29 cellular contexts compared by ENCODE assay signal in the genomic region with DNA sequence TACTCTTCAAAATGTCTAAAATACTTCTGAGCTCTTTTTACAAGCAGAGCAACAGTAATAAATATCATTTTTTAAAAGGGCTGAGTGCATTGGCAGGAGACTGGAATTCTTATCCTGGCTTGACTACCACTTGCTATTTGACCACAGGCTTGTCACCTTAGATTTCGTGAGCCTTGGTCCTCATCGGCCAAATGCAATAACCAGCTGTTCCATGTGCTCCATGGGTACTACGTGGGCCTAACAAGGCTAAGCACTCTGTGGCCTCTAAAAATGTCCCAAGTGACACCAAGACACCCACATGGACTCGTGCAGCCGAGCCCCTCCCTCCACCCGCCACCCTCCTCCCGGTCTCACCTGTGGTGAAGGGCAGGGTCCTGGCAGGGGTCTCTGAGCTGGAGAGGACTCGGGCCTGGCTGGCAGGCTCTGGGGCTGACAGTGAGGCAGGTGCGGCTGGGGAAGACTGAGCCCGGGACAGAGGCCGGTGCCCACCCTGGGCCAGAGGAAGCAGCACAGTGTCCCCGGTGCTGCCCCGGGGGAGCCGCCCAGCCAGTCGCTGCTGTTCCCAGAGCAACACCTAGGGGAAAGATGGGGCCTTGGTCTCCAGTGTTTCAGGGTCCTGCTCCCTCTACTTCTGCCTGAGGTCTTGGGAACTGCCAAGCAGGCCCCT. TPM values are rescaled to one million over a fixed set of nuclear protein-coding genes. Genes with fewer than 3 reads are reported as not detected.
DNase-seq lines count a peak whose midpoint lies in the region; ATAC-seq and TF ChIP-seq lines count a peak whose summit lies in the region.
"Had no signal": no experiment of that assay in that cellular context is flagged by ENCODE, and none has a peak within 500 bp of the region (broad histone marks: within the 10 kb centered on the region; RNA-seq: fewer than 3 reads in every experiment).

No MANE protein-coding gene starts in this region.

- peaks cover 6 to 88% of the 10 kb centered on the region in 2 donors for H3K36me3 ChIP-seq in psoas muscle (ENCODE audit: insufficient read depth in 1 of 2, low read depth in 1 of 2)

- H3K27me3 ChIP-seq in CD4-positive, alpha-beta T cell (ENCODE audit: control insufficient read depth, insufficient read depth, low read length), result no peaks in the 10 kb centered on the region
- no peaks in the 10 kb centered on the region for H3K27me3 ChIP-seq in psoas muscle (ENCODE audit: insufficient read depth in 3 of 3, low read length in 2 of 3)
- H3K27me3 ChIP-seq: colonic mucosa, neutrophil, upper lobe of left lung had no signal

- no peak overlapping the region for H3K4me3 ChIP-seq in psoas muscle
- H3K4me3 ChIP-seq: colonic mucosa, upper lobe of left lung had no signal

- no peaks in the 10 kb centered on the region for H3K9me3 ChIP-seq in CD4-positive, alpha-beta T cell (ENCODE audit: control insufficient read depth, low read length)
- no peaks in the 10 kb centered on the region for H3K9me3 ChIP-seq in psoas muscle
- H3K9me3 ChIP-seq: colonic mucosa, neutrophil, upper lobe of left lung had no signal

- intact Hi-C loops in CD4-positive, alpha-beta T cell (cut with DNase I, micrococcal nuclease), result no loop called here
- intact Hi-C loops in psoas muscle (cut with DNase I), result no loop called here

- ATAC-seq in activated T-cell treated with anti-CD3 and anti-CD28 coated beads, Interleukin-2, amount 50 U/mL, for 4 hours, result no peak
- no peak for ATAC-seq in CD4-positive, alpha-beta T cell (ENCODE audit: poor library complexity)
- no peak for ATAC-seq in central memory CD8-positive, alpha-beta T cell (replicated peaks; ENCODE audit: extremely low read depth, poor library complexity, severe bottlenecking)
- peak; percentile 53 to 79 (median 74) for ATAC-seq in psoas muscle
- no peak for ATAC-seq in HG02870 (IDR thresholded peaks at IDR 0.05; ENCODE audit: unreplicated experiment)
- ATAC-seq: PC-3, sciatic nerve had no signal

- H3K27ac Mint-ChIP-seq in activated T-cell treated with anti-CD3 and anti-CD28 coated beads, Interleukin-2, amount 50 U/mL, for 24 hours, result peak overlapping the region; percentile 82
- H3K27ac Mint-ChIP-seq in CD4-positive, alpha-beta T cell, result peak overlapping the region; percentile 59
- H3K27ac Mint-ChIP-seq in central memory CD8-positive, alpha-beta T cell (ENCODE audit: low read depth), result peak overlapping the region; percentile 70
- H3K27ac Mint-ChIP-seq: activated CD4-positive, alpha-beta memory T cell treated with anti-CD3 and anti-CD28 coated beads, Interleukin-2, amount 10 ng/mL, durations not matched to agents 7 days and 5 days had no signal

- WGBS in psoas muscle, 3 donors, result 39 to 61% (median 45%) methylated on average over 15 of the region's 15 CpGs

- H3K4me3 Mint-ChIP-seq in activated T-cell treated with anti-CD3 and anti-CD28 coated beads, Interleukin-2, amount 50 U/mL, for 24 hours, result no peak overlapping the region
- H3K4me3 Mint-ChIP-seq in activated T-cell treated with anti-CD3 and anti-CD28 coated beads, Interleukin-2, amount 50 U/mL, for 4 hours, result no peak overlapping the region
- H3K4me3 Mint-ChIP-seq in CD4-positive, alpha-beta T cell, result no peak overlapping the region
- H3K4me3 Mint-ChIP-seq in central memory CD8-positive, alpha-beta T cell, result no peak overlapping the region
- H3K4me3 Mint-ChIP-seq: activated CD4-positive, alpha-beta memory T cell treated with anti-CD3 and anti-CD28 coated beads, Interleukin-2, amount 10 ng/mL, durations not matched to agents 7 days and 5 days; CD14-positive monocyte had no signal

- no peak for DNase-seq in activated T-cell treated with anti-CD3 and anti-CD28 coated beads, Interleukin-2, amount 50 U/mL, for 24 hours
- no peak for DNase-seq in activated T-cell treated with anti-CD3 and anti-CD28 coated beads, Interleukin-2, amount 50 U/mL, for 4 hours
- DNase-seq in CD4-positive, alpha-beta T cell, result no peak
- no peak for DNase-seq in central memory CD8-positive, alpha-beta T cell (ENCODE audit: low spot score in 2 of 2)
- no peak for DNase-seq in psoas muscle
- DNase-seq in NCI-H2227 treated with DMSO at 0.1 percent for 48 hours (lab: John Stamatoyannopoulos, UW), result no peak
- no peak for DNase-seq in stimulated activated CD8-positive, alpha-beta memory T cell treated with anti-CD3 and anti-CD28 coated beads, Interleukin-4, amount 100 ng/mL, for 48 hours
- DNase-seq: activated CD4-positive, alpha-beta memory T cell treated with anti-CD3 and anti-CD28 coated beads, Interleukin-2, amount 10 ng/mL, durations not matched to agents 7 days and 5 days; activated CD4-positive, CD25-positive, alpha-beta regulatory T cell treated with anti-CD3 and anti-CD28 coated beads, Interleukin-2, amount 50 U/mL, for 72 hours; activated gamma-delta T cell treated with Interleukin-2 at 50 U/mL for 16 hours; aorta; Calu3; colonic mucosa; DMS79; effector CD4-positive, alpha-beta T cell; mesendoderm; NCI-H1436; NCI-H345; NCI-H69; PC-3; stimulated activated CD4-positive, alpha-beta T cell treated with anti-CD3 and anti-CD28 coated beads, Interleukin-4, amount 100 ng/mL, for 24 hours; substantia nigra had no signal

- peaks cover 95% of the 10 kb centered on the region for H3K36me3 Mint-ChIP-seq in activated T-cell treated with anti-CD3 and anti-CD28 coated beads, Interleukin-2, amount 50 U/mL, for 24 hours (ENCODE audit: low read depth)
- peaks cover 31% of the 10 kb centered on the region for H3K36me3 Mint-ChIP-seq in activated T-cell treated with anti-CD3 and anti-CD28 coated beads, Interleukin-2, amount 50 U/mL, for 4 hours (ENCODE audit: insufficient read depth)
- peaks cover 75% of the 10 kb centered on the region for H3K36me3 Mint-ChIP-seq in CD4-positive, alpha-beta T cell (ENCODE audit: low read depth)
- peaks cover 41% of the 10 kb centered on the region for H3K36me3 Mint-ChIP-seq in central memory CD8-positive, alpha-beta T cell (ENCODE audit: insufficient read depth)

- H3K9me3 Mint-ChIP-seq in activated T-cell treated with anti-CD3 and anti-CD28 coated beads, Interleukin-2, amount 50 U/mL, for 24 hours, result no peaks in the 10 kb centered on the region
- H3K9me3 Mint-ChIP-seq in activated T-cell treated with anti-CD3 and anti-CD28 coated beads, Interleukin-2, amount 50 U/mL, for 4 hours, result no peaks in the 10 kb centered on the region
- no peaks in the 10 kb centered on the region for H3K9me3 Mint-ChIP-seq in CD4-positive, alpha-beta T cell
- no peaks in the 10 kb centered on the region for H3K9me3 Mint-ChIP-seq in central memory CD8-positive, alpha-beta T cell
- H3K9me3 Mint-ChIP-seq: activated CD4-positive, alpha-beta memory T cell treated with anti-CD3 and anti-CD28 coated beads, Interleukin-2, amount 10 ng/mL, durations not matched to agents 7 days and 5 days had no signal

- peaks cover 12% of the 10 kb centered on the region for H3K4me1 ChIP-seq in psoas muscle
- H3K4me1 ChIP-seq: colonic mucosa had no signal

- no peaks in the 10 kb centered on the region for H3K27me3 Mint-ChIP-seq in activated T-cell treated with anti-CD3 and anti-CD28 coated beads, Interleukin-2, amount 50 U/mL, for 24 hours
- H3K27me3 Mint-ChIP-seq in activated T-cell treated with anti-CD3 and anti-CD28 coated beads, Interleukin-2, amount 50 U/mL, for 4 hours (ENCODE audit: low read depth), result no peaks in the 10 kb centered on the region
- no peaks in the 10 kb centered on the region for H3K27me3 Mint-ChIP-seq in CD4-positive, alpha-beta T cell
- no peaks in the 10 kb centered on the region for H3K27me3 Mint-ChIP-seq in central memory CD8-positive, alpha-beta T cell
- H3K27me3 Mint-ChIP-seq: activated CD4-positive, alpha-beta memory T cell treated with anti-CD3 and anti-CD28 coated beads, Interleukin-2, amount 10 ng/mL, durations not matched to agents 7 days and 5 days had no signal

- CTCF ChIA-PET in CD4-positive, alpha-beta T cell (lab: Charles Lee), result interaction anchor here (0.9 to 1.4 kb wide), 2 partner anchors 14 to 49 kb away, joined by 3 to 4 read pairs; no protein-coding TSS in a partner anchor

- peaks cover 5% of the 10 kb centered on the region for H3K4me1 Mint-ChIP-seq in activated T-cell treated with anti-CD3 and anti-CD28 coated beads, Interleukin-2, amount 50 U/mL, for 24 hours (ENCODE audit: low read depth)
- H3K4me1 Mint-ChIP-seq in activated T-cell treated with anti-CD3 and anti-CD28 coated beads, Interleukin-2, amount 50 U/mL, for 4 hours (ENCODE audit: low read depth), result peaks cover 3% of the 10 kb centered on the region
- peaks cover 5% of the 10 kb centered on the region for H3K4me1 Mint-ChIP-seq in CD4-positive, alpha-beta T cell (ENCODE audit: low read depth)
- H3K4me1 Mint-ChIP-seq in central memory CD8-positive, alpha-beta T cell, result peaks cover 6% of the 10 kb centered on the region
- H3K4me1 Mint-ChIP-seq: CD14-positive monocyte had no signal

- peak overlapping the region; percentile 36 for H3K27ac ChIP-seq in CD4-positive, alpha-beta T cell (ENCODE audit: low read depth, low read length)
- peak overlapping the region; percentile 54 for H3K27ac ChIP-seq in psoas muscle
- H3K27ac ChIP-seq: colonic mucosa, HL-60, KMS-11, neutrophil had no signal

- TF ChIP-seq CTCF in CD4-positive, alpha-beta T cell (IDR thresholded peaks at IDR 0.05), result no peak
- TF ChIP-seq CTCF in psoas muscle (IDR thresholded peaks at IDR 0.05), result no peak

- POLR2A ChIA-PET in CD4-positive, alpha-beta T cell (lab: Charles Lee), result no interaction called here

RNA-seq across cellular contexts. Expression of gene SLC48A1, which starts 20.1 kb away (rescaled TPM):
- total RNA-seq in activated T-cell treated with anti-CD3 and anti-CD28 coated beads, Interleukin-2, amount 50 U/mL, for 4 hours, result 1 to 10 TPM; 4.0 to 5.2 (median 5.0) TPM
- 1 to 10 TPM; 4.5 to 5.8 TPM for total RNA-seq in CD4-positive, alpha-beta T cell
- total RNA-seq in psoas muscle, result 10 to 100 TPM; 21.8 to 28.7 (median 27.3) TPM
- polyA plus RNA-seq in psoas muscle, result 10 to 100 TPM; 12.7 to 23.5 (median 19.6) TPM

RNA-seq across cellular contexts. Expression of gene HDAC7, which starts 26.6 kb away (rescaled TPM):
- 100 to 1,000 TPM; 168 to 199 (median 199) TPM for total RNA-seq in activated T-cell treated with anti-CD3 and anti-CD28 coated beads, Interleukin-2, amount 50 U/mL, for 4 hours
- 100 to 1,000 TPM; 116 to 122 TPM for total RNA-seq in CD4-positive, alpha-beta T cell
- 10 to 100 TPM; 21.4 to 27.8 (median 23.5) TPM for total RNA-seq in psoas muscle
- polyA plus RNA-seq in psoas muscle, result 10 to 100 TPM; 11.0 to 25.2 (median 13.6) TPM

RNA-seq across cellular contexts. Expression of gene RAPGEF3, which starts 34.5 kb away (rescaled TPM):
- total RNA-seq in activated T-cell treated with anti-CD3 and anti-CD28 coated beads, Interleukin-2, amount 50 U/mL, for 4 hours, result 1 to 10 TPM in 1 of 3 donors, under 1 TPM in 2; 0.55 to 1.3 (median 0.66) TPM
- under 1 TPM; 0.17 to 0.33 TPM for total RNA-seq in CD4-positive, alpha-beta T cell
- total RNA-seq in psoas muscle, result 10 to 100 TPM in 2 of 4 donors, 1 to 10 TPM in 2; 5.1 to 28.8 (median 11.7) TPM
- 10 to 100 TPM; 11.7 to 29.9 (median 15.0) TPM for polyA plus RNA-seq in psoas muscle

Comparison
In these comparisons a context has a peak if more than half of its experiments do, and no peak if none do; other contexts are left out.
1. ATAC-seq: peak in psoas muscle (4 of 4); none in activated T-cell treated with anti-CD3 and anti-CD28 coated beads, Interleukin-2, amount 50 U/mL, for 4 hours (0 of 2), CD4-positive, alpha-beta T cell (single experiment), central memory CD8-positive, alpha-beta T cell (single experiment) and HG02870 (single experiment).
2. RNA of gene HDAC7, which starts 26.6 kb away (total RNA-seq): 168 to 199 TPM in activated T-cell treated with anti-CD3 and anti-CD28 coated beads, Interleukin-2, amount 50 U/mL, for 4 hours and 116 to 122 TPM in CD4-positive, alpha-beta T cell; 21.4 to 27.8 TPM in psoas muscle; every median in the first group is over 4 times any median in the second.
3. Peak in every context shown above with its lines, with median percentiles within 50 percentile points of each other: H3K27ac Mint-ChIP-seq.